Comparison of ENCODE assay signal across 9 cellular contexts in the genomic region with DNA sequence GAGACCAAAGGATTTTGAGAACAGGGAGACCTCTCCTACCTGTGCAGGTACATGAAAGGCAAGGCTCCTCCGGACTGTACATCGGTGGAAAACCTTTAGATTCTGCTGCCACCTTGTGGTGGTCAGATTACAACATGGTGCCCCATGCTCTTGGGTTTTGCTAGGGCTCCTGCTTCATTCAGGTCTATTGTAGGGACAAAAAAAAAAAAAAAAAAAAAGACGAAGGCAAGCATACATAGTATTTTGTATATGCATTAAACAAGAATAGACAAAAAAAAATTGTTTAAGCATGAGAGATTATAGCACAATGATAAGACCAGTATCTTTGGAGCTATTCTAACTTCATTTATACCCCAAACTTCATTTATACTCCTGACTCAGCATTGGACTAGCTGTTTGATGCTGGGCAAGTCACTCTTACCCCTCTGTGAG. TPM values are rescaled to one million over a fixed set of nuclear protein-coding genes. Genes with fewer than 3 reads are reported as not detected.
A peak's percentile ranks its signal among the peaks of the same experiment; 100 is the strongest.
DNase-seq lines count a peak whose midpoint lies in the region; ATAC-seq, FAIRE-seq and TF ChIP-seq lines count a peak whose summit lies in the region.
"Had no signal": no experiment of that assay in that cellular context is flagged by ENCODE, and none has a peak within 500 bp of the region (broad histone marks: within the 10 kb centered on the region; RNA-seq: fewer than 3 reads in every experiment).

No MANE protein-coding gene starts in this region.

- no peaks in the 10 kb centered on the region for H3K36me3 Mint-ChIP-seq in endothelial cell (ENCODE audit: low read depth, unreplicated experiment)
- no peaks in the 10 kb centered on the region for H3K36me3 Mint-ChIP-seq in naive thymus-derived CD4-positive, alpha-beta T cell

- no peak overlapping the region for H3K27ac Mint-ChIP-seq in endothelial cell (ENCODE audit: unreplicated experiment)
- no peak overlapping the region for H3K27ac Mint-ChIP-seq in naive thymus-derived CD4-positive, alpha-beta T cell
- H3K27ac Mint-ChIP-seq in stimulated activated naive CD8-positive, alpha-beta T cell treated with anti-CD3 and anti-CD28 coated beads, Interleukin-15, amount 100 ng/mL, for 72 hours = no peak overlapping the region

- intact Hi-C loops in A673 (cut with micrococcal nuclease; ENCODE audit: unreplicated experiment) = loop anchor here (2.0 to 5.0 kb wide), 2 partner anchors 89 to 1313 kb away; no protein-coding TSS in a partner anchor
- intact Hi-C loops in naive thymus-derived CD4-positive, alpha-beta T cell (cut with micrococcal nuclease) = loop anchor here (1.0 to 5.0 kb wide), 3 partner anchors 57 to 938 kb away; a partner anchor contains a TSS

- no peaks in the 10 kb centered on the region for H3K9me3 ChIP-seq in A673 (ENCODE audit: low read depth, low read length, poor library complexity, severe bottlenecking)
- no peaks in the 10 kb centered on the region for H3K9me3 ChIP-seq in naive thymus-derived CD4-positive, alpha-beta T cell (ENCODE audit: control insufficient read depth in 2 of 3, low read length in 3 of 3)

- no peaks in the 10 kb centered on the region for H3K4me1 ChIP-seq in A673 (ENCODE audit: insufficient read depth, low read length, poor library complexity, severe bottlenecking)
- peaks cover 4% of the 10 kb centered on the region in 2 donors for H3K4me1 ChIP-seq in naive thymus-derived CD4-positive, alpha-beta T cell (ENCODE audit: control insufficient read depth in 2 of 2, insufficient read depth in 2 of 2, low read length in 2 of 2)

- POLR2A ChIA-PET in A673 (lab: Charles Lee; ENCODE audit: low non-redundant PET) = no interaction called here
- POLR2A ChIA-PET in naive thymus-derived CD4-positive, alpha-beta T cell (lab: Charles Lee) = no interaction called here

- peak; percentile 62 for DNase-seq in A673 (ENCODE audit: low spot score)
- no peak for DNase-seq in GM18507 (ENCODE audit: extremely low spot score, insufficient read length, low read depth)
- DNase-seq in NCI-H748 (lab: John Stamatoyannopoulos, UW; ENCODE audit: unreplicated experiment) = peak; percentile 79
- DNase-seq in activated CD8-positive, alpha-beta memory T cell treated with anti-CD3 and anti-CD28 coated beads for 24 hours = peak; percentile 73
- peak; percentile 65 for DNase-seq in endothelial cell (ENCODE audit: low spot score)
- peak; percentile 13 to 52 (median 42) for DNase-seq in naive thymus-derived CD4-positive, alpha-beta T cell
- peak; percentile 38 to 53 for DNase-seq in stimulated activated naive CD8-positive, alpha-beta T cell treated with anti-CD3 and anti-CD28 coated beads, Interleukin-15, amount 100 ng/mL, for 72 hours

- no peak overlapping the region for H3K4me3 ChIP-seq in A673 (ENCODE audit: low read depth, low read length, poor library complexity, severe bottlenecking)
- no peak overlapping the region for H3K4me3 ChIP-seq in naive thymus-derived CD4-positive, alpha-beta T cell (ENCODE audit: low read length)

- peak; percentile 51 for ATAC-seq in HG03354 (IDR thresholded peaks at IDR 0.05; ENCODE audit: poor library complexity, severe bottlenecking, unreplicated experiment)
- peak; percentile 77 for ATAC-seq in naive thymus-derived CD4-positive, alpha-beta T cell
- peak; percentile 63 for ATAC-seq in stimulated activated naive CD8-positive, alpha-beta T cell treated with anti-CD3 and anti-CD28 coated beads, Interleukin-15, amount 100 ng/mL, for 72 hours

- no peaks in the 10 kb centered on the region for H3K9me3 Mint-ChIP-seq in endothelial cell (ENCODE audit: unreplicated experiment)
- H3K9me3 Mint-ChIP-seq in naive thymus-derived CD4-positive, alpha-beta T cell = no peaks in the 10 kb centered on the region
- no peaks in the 10 kb centered on the region for H3K9me3 Mint-ChIP-seq in stimulated activated naive CD8-positive, alpha-beta T cell treated with anti-CD3 and anti-CD28 coated beads, Interleukin-15, amount 100 ng/mL, for 72 hours

- no peaks in the 10 kb centered on the region for H3K27me3 Mint-ChIP-seq in endothelial cell (ENCODE audit: unreplicated experiment)
- peaks cover 42 to 65% (median 60%) of the 10 kb centered on the region in 5 donors for H3K27me3 Mint-ChIP-seq in naive thymus-derived CD4-positive, alpha-beta T cell
- H3K27me3 Mint-ChIP-seq in stimulated activated naive CD8-positive, alpha-beta T cell treated with anti-CD3 and anti-CD28 coated beads, Interleukin-15, amount 100 ng/mL, for 72 hours = peaks cover 74% of the 10 kb centered on the region

- H3K27me3 ChIP-seq in A673 (replicated peaks; ENCODE audit: insufficient read depth, low read depth, low read length, poor library complexity) = no peaks in the 10 kb centered on the region
- H3K27me3 ChIP-seq in naive thymus-derived CD4-positive, alpha-beta T cell (ENCODE audit: control insufficient read depth in 2 of 2, insufficient read depth in 2 of 2, low read length in 2 of 2) = peaks cover 4 to 5% of the 10 kb centered on the region in 2 donors

- no peak overlapping the region for H3K4me3 Mint-ChIP-seq in endothelial cell (ENCODE audit: unreplicated experiment)
- no peak overlapping the region for H3K4me3 Mint-ChIP-seq in naive thymus-derived CD4-positive, alpha-beta T cell
- H3K4me3 Mint-ChIP-seq in stimulated activated naive CD8-positive, alpha-beta T cell treated with anti-CD3 and anti-CD28 coated beads, Interleukin-15, amount 100 ng/mL, for 72 hours = no peak overlapping the region

- H3K27ac ChIP-seq in A673 (ENCODE audit: low read depth, low read length, poor library complexity, severe bottlenecking) = no peak overlapping the region
- H3K27ac ChIP-seq in naive thymus-derived CD4-positive, alpha-beta T cell (ENCODE audit: low read depth, low read length) = no peak overlapping the region

- BruUV-seq in A673 (replicated peaks; lab: Mats Ljungman, UMichigan) = no TSS peak

- no peaks in the 10 kb centered on the region for H3K36me3 ChIP-seq in A673 (ENCODE audit: insufficient read depth, low read length, poor library complexity, severe bottlenecking)
- H3K36me3 ChIP-seq in naive thymus-derived CD4-positive, alpha-beta T cell (ENCODE audit: control insufficient read depth in 2 of 3, insufficient read depth in 3 of 3, low read length in 3 of 3) = no peaks in the 10 kb centered on the region

- FAIRE-seq in GM18507 (lab: Jason Lieb, UNC) = peak; percentile 85

- TF ChIP-seq CTCF in A673 (conservative IDR thresholded peaks at IDR 0.05; ENCODE audit: low read depth, low read length) (peak; percentile 82), endothelial cell (IDR thresholded peaks at IDR 0.05; ENCODE audit: unreplicated experiment) (peak; percentile 71)

- CTCF ChIA-PET in A673 (lab: Charles Lee) = interaction anchor here (0.7 to 1.1 kb wide), 5 partner anchors 14 to 1343 kb away, joined by 3 to 11 read pairs (median 6); no protein-coding TSS in a partner anchor
- CTCF ChIA-PET in naive thymus-derived CD4-positive, alpha-beta T cell (lab: Charles Lee) = interaction anchor here (0.8 to 4.1 kb wide), 8 partner anchors 8 to 91 kb away, joined by 3 to 22 read pairs (median 4); no protein-coding TSS in a partner anchor

- peaks cover 8% of the 10 kb centered on the region for H3K4me1 Mint-ChIP-seq in endothelial cell (ENCODE audit: unreplicated experiment)
- H3K4me1 Mint-ChIP-seq in naive thymus-derived CD4-positive, alpha-beta T cell = peaks cover 3 to 11% (median 8%) of the 10 kb centered on the region in 7 donors
- H3K4me1 Mint-ChIP-seq in stimulated activated naive CD8-positive, alpha-beta T cell treated with anti-CD3 and anti-CD28 coated beads, Interleukin-15, amount 100 ng/mL, for 72 hours = peaks cover 13% of the 10 kb centered on the region

RNA-seq across cellular contexts. Expression of a gene that starts 27.4 kb away (rescaled TPM):
- total RNA-seq in A673 (2021) = 22.6 and 25.6 TPM in 2 replicates
- total RNA-seq in endothelial cell (ENCODE audit: unreplicated experiment) = 12.2 TPM
- 1 to 10 TPM in 2 of 5 experiments, under 1 TPM in 2, not detected in 1; 0.24 to 2.3 (median 0.98) TPM for total RNA-seq in naive thymus-derived CD4-positive, alpha-beta T cell
- polyA plus RNA-seq in naive thymus-derived CD4-positive, alpha-beta T cell = 1 to 10 TPM in 1 of 2 donors, not detected in 1; 1.0 TPM

RNA-seq across cellular contexts. Expression of a gene that starts 34.0 kb away (rescaled TPM):
- 138 and 146 TPM in 2 replicates for total RNA-seq in A673 (2021)
- 45.6 TPM for total RNA-seq in endothelial cell (ENCODE audit: unreplicated experiment)
- 10 to 100 TPM; 14.3 to 21.9 (median 18.0) TPM for total RNA-seq in naive thymus-derived CD4-positive, alpha-beta T cell
- polyA plus RNA-seq in naive thymus-derived CD4-positive, alpha-beta T cell = 1 to 10 TPM; 3.5 to 3.8 TPM

RNA-seq across cellular contexts. Expression of a gene that starts 57.5 kb away (rescaled TPM):
- total RNA-seq in A673 (2021) = not detected in 2 replicates
- total RNA-seq in endothelial cell (ENCODE audit: unreplicated experiment) = 3.7 TPM
- total RNA-seq in naive thymus-derived CD4-positive, alpha-beta T cell = not detected
- polyA plus RNA-seq in naive thymus-derived CD4-positive, alpha-beta T cell = not detected
- total RNA-seq: subcutaneous adipose tissue had no signal
